In genomic region chr9:4225291-4226119, GRCh38 we compare ENCODE assay signal across 10 cellular contexts.
DNase-seq lines count a peak whose midpoint lies in the region; ATAC-seq, FAIRE-seq and TF ChIP-seq lines count a peak whose summit lies in the region.
"Had no signal": no experiment of that assay in that cellular context is flagged by ENCODE, and none has a peak within 500 bp of the region (broad histone marks: within the 10 kb centered on the region; RNA-seq: fewer than 3 reads in every experiment).

No MANE protein-coding gene starts in this region.

- H3K27ac ChIP-seq in A549 (peak overlapping the region; percentile 74 to 84; a peak in 5 of 6 replicates), RWPE2 (ENCODE audit: poor library complexity, severe bottlenecking) (peak overlapping the region; percentile 50), RWPE1 (no peak overlapping the region)

- DNase-seq in A549 (ENCODE audit: low read depth in 1 of 2, low spot score in 1 of 2) (peak in 1 of 2 experiments; percentile 34), GM12864 (ENCODE audit: low read depth) (no peak), RWPE2 (ENCODE audit: low spot score) (no peak), fibroblast of villous mesenchyme (ENCODE audit: low read depth) (peak; percentile 69), UCSD-AML1 (lab: John Stamatoyannopoulos, UW; ENCODE audit: unreplicated experiment) (no peak), RWPE1 (ENCODE audit: low spot score) (no peak)
- DNase-seq in activated CD8-positive, alpha-beta memory T cell treated with anti-CD3 and anti-CD28 coated beads, Interleukin-2, amount 50 U/mL, for 48 hours: no peak
- DNase-seq: midbrain, NCI-H1048 had no signal

- CTCF ChIA-PET in A549 (lab: Yijun Ruan, JAX) (interaction anchor here (0.7 to 5.0 kb wide), 11 partner anchors 8 to 493 kb away, joined by 3 to 44 read pairs (median 3); no protein-coding TSS in a partner anchor), RWPE1 (lab: Yijun Ruan, JAX) (no interaction called here)

- H3K36me3 ChIP-seq in RWPE2 (ENCODE audit: low read depth): no peaks in the 10 kb centered on the region

- H3K9me3 ChIP-seq in A549 (peaks cover 1% of the 10 kb centered on the region; the same call in 1 of the 3 replicates), RWPE2 (ENCODE audit: severe bottlenecking) (no peaks in the 10 kb centered on the region)

- FAIRE-seq in A549 (lab: Jason Lieb, UNC): peak; percentile 86

- no peak for TF ChIP-seq POLR2A in A549 (IDR thresholded peaks at IDR 0.05; ENCODE audit: low read length)

- POLR2A ChIA-PET in A549 (lab: Yijun Ruan, JAX): no interaction called here
- POLR2A ChIA-PET in RWPE1 (lab: Yijun Ruan, JAX; ENCODE audit: low non-redundant PET): no interaction called here

- no peak for TF ChIP-seq EP300 in A549 (IDR thresholded peaks at IDR 0.05)

- WGBS in A549 (ENCODE audit: missing lambda C conversion rate): 54% methylated on average over 7 of the region's 7 CpGs

- peak; percentile 45 to 52; a peak in 4 of 5 replicates for TF ChIP-seq RAD21 in A549 (conservative IDR thresholded peaks at IDR 0.05 in 1 of 2, IDR thresholded peaks at IDR 0.05 in 1 of 2)

- ATAC-seq in A549 (no peak), RWPE2 (ENCODE audit: low read depth) (peak; percentile 74), GM21619 (IDR thresholded peaks at IDR 0.05; ENCODE audit: unreplicated experiment) (no peak)

- H3K4me1 ChIP-seq in A549: peaks cover 90% of the 10 kb centered on the region
- H3K4me1 ChIP-seq in RWPE2 (ENCODE audit: insufficient read depth, poor library complexity, severe bottlenecking): no peaks in the 10 kb centered on the region

- TF ChIP-seq CTCF in A549 (IDR thresholded peaks at IDR 0.05) (peak; percentile 49), GM12864 (IDR thresholded peaks at IDR 0.05; ENCODE audit: low read depth, low read length, missing control alignments) (peak; percentile 22), RWPE2 (IDR thresholded peaks at IDR 0.05; ENCODE audit: poor library complexity, severe bottlenecking) (no peak), fibroblast of villous mesenchyme (IDR thresholded peaks at IDR 0.05; ENCODE audit: insufficient read depth, low read depth, low read length) (peak; percentile 7), RWPE1 (conservative IDR thresholded peaks at IDR 0.05; ENCODE audit: low read depth) (no peak)

- no peak overlapping the region for H3K4me3 ChIP-seq in A549
- H3K4me3 ChIP-seq in GM12864 (ENCODE audit: low read depth, low read length): no peak overlapping the region
- H3K4me3 ChIP-seq in RWPE2 (ENCODE audit: severe bottlenecking): no peak overlapping the region
- no peak overlapping the region for H3K4me3 ChIP-seq in fibroblast of villous mesenchyme (ENCODE audit: low read depth, low read length)

- H3K27me3 ChIP-seq in RWPE2 (ENCODE audit: insufficient read depth, poor library complexity, severe bottlenecking): no peaks in the 10 kb centered on the region

- H3K4me2 ChIP-seq in A549: peak overlapping the region; percentile 43

TF ChIP-seq in A549, 52 proteins besides CTCF, POLR2A, EP300 and RAD21:
- TF ChIP-seq FOXS1 (CRISPR knock-in tag; IDR thresholded peaks at IDR 0.05) (no peak), SMC3 (IDR thresholded peaks at IDR 0.05) (peak; percentile 45; the same call in 1 of the 3 replicates), FOSL2 (IDR thresholded peaks at IDR 0.05) (no peak), FOSL2 (CRISPR knock-in tag; IDR thresholded peaks at IDR 0.05) (peak; percentile 42)
TF ChIP-seq in A549: peak in this region for 2.

Comparison
In these comparisons a context has a peak if more than half of its experiments do, and no peak if none do; other contexts are left out.
1. CTCF ChIP-seq: peak in A549 (single experiment), GM12864 (single experiment) and fibroblast of villous mesenchyme (single experiment); none in RWPE2 (single experiment) and RWPE1 (single experiment).